In genomic region chr20:21503345-21503744, GRCh38 we compare ENCODE assay signal across 10 cellular contexts. TPM values are rescaled to one million over a fixed set of nuclear protein-coding genes. Genes with fewer than 3 reads are reported as not detected.
DNase-seq lines count a peak whose midpoint lies in the region; ATAC-seq, FAIRE-seq and TF ChIP-seq lines count a peak whose summit lies in the region.
"Had no signal": no experiment of that assay in that cellular context is flagged by ENCODE, and none has a peak within 500 bp of the region (broad histone marks: within the 10 kb centered on the region; RNA-seq: fewer than 3 reads in every experiment).

No MANE protein-coding gene starts in this region.

- no peak overlapping the region for H3K27ac ChIP-seq in BLaER1 treated with 17β-estradiol and CSF1 and Interleukin-3, amounts not matched to agents 10 nM and 100 nM
- no peak overlapping the region for H3K27ac ChIP-seq in kidney (ENCODE audit: low read depth in 2 of 2, low read length in 2 of 2)

- H3K36me3 ChIP-seq in BLaER1 treated with 17β-estradiol and CSF1 and Interleukin-3, amounts not matched to agents 10 nM and 100 nM: no peaks in the 10 kb centered on the region
- no peaks in the 10 kb centered on the region for H3K36me3 ChIP-seq in kidney (ENCODE audit: control insufficient read depth in 1 of 2, insufficient read depth in 2 of 2, low read length in 2 of 2)

- intact Hi-C loops in kidney (cut with DNase I): loop anchor here (10.0 kb wide), 1 partner anchor 629 kb away; no protein-coding TSS in a partner anchor

- H3K4me3 ChIP-seq in BLaER1 treated with 17β-estradiol and CSF1 and Interleukin-3, amounts not matched to agents 10 nM and 100 nM: no peak overlapping the region
- no peak overlapping the region for H3K4me3 ChIP-seq in kidney (ENCODE audit: low read length in 2 of 2)

- H3K27me3 ChIP-seq in BLaER1 treated with 17β-estradiol and CSF1 and Interleukin-3, amounts not matched to agents 10 nM and 100 nM: peaks cover 39 to 45% (median 43%) of the 10 kb centered on the region in 11 experiments

- H3K4me1 ChIP-seq in BLaER1 treated with 17β-estradiol and CSF1 and Interleukin-3, amounts not matched to agents 10 nM and 100 nM: peaks cover 19 to 39% (median 26%) of the 10 kb centered on the region in 10 experiments
- H3K4me1 ChIP-seq in kidney (ENCODE audit: control insufficient read depth in 1 of 2, insufficient read depth in 1 of 2, low read depth in 1 of 2, low read length in 2 of 2): peaks cover 0 to 6% of the 10 kb centered on the region in 2 donors

- H3K9ac ChIP-seq in BLaER1 treated with 17β-estradiol and CSF1 and Interleukin-3, amounts not matched to agents 10 nM and 100 nM: no peak overlapping the region
- no peak overlapping the region for H3K9ac ChIP-seq in kidney (ENCODE audit: low read length in 2 of 2)

- H3K9me3 ChIP-seq in BLaER1 treated with 17β-estradiol and CSF1 and Interleukin-3, amounts not matched to agents 10 nM and 100 nM (replicated peaks in 1 of 11): peaks cover 0 to 27% (median 19%) of the 10 kb centered on the region in 11 experiments; a peak in 18 of 22 replicates
- no peaks in the 10 kb centered on the region for H3K9me3 ChIP-seq in kidney (ENCODE audit: control insufficient read depth in 1 of 2, low read length in 2 of 2)

- FAIRE-seq in kidney (lab: Jason Lieb, UNC): no peak

- DNase-seq in amniotic epithelial cell (ENCODE audit: low read depth): peak; percentile 42
- no peak for DNase-seq in COR-L47 (lab: John Stamatoyannopoulos, UW)
- DNase-seq in kidney: no peak
- DNase-seq in NCI-H446 treated with DMSO at 0.1 percent for 48 hours (lab: John Stamatoyannopoulos, UW): no peak
- DNase-seq in mesenteric fat pad (ENCODE audit: low spot score): no peak
- DNase-seq: stimulated activated CD4-positive, alpha-beta T cell treated with anti-CD3 and anti-CD28 coated beads, Interleukin-2, amount 100 ng/mL, for 48 hours had no signal

- no peak for TF ChIP-seq CTCF in kidney (IDR thresholded peaks at IDR 0.05; ENCODE audit: borderline replicate concordance, extremely low read depth, insufficient read depth)

- H3K4me2 ChIP-seq in BLaER1 treated with 17β-estradiol and CSF1 and Interleukin-3, amounts not matched to agents 10 nM and 100 nM: peak overlapping the region; percentile 23 to 68 (median 48); a peak in 20 of 22 replicates

- ATAC-seq in GM19438 (IDR thresholded peaks at IDR 0.05; ENCODE audit: low read depth, unreplicated experiment) (peak; percentile 89), HG03159 (IDR thresholded peaks at IDR 0.05; ENCODE audit: unreplicated experiment) (peak; percentile 83)

- peaks cover 0 to 35% (median 15%) of the 10 kb centered on the region in 11 experiments; a peak in 13 of 22 replicates for H4K20me1 ChIP-seq in BLaER1 treated with 17β-estradiol and CSF1 and Interleukin-3, amounts not matched to agents 10 nM and 100 nM

RNA-seq across cellular contexts. Expression of gene NKX2-2, which starts 10.5 kb away (rescaled TPM):
- not detected for total RNA-seq in kidney
- polyA plus RNA-seq in kidney (ENCODE audit: insufficient read depth, low read depth, low replicate concordance): not detected
- total RNA-seq in mesenteric fat pad: not detected
- total RNA-seq: fibroblast of villous mesenchyme had no signal
